In genomic region chr10:71765907-71766716, GRCh38 we compare ENCODE assay signal across 10 cellular contexts. TPM values are rescaled to one million over a fixed set of nuclear protein-coding genes. Genes with fewer than 3 reads are reported as not detected.
DNase-seq lines count a peak whose midpoint lies in the region; ATAC-seq lines count a peak whose summit lies in the region.
"Had no signal": no experiment of that assay in that cellular context is flagged by ENCODE, and none has a peak within 500 bp of the region (broad histone marks: within the 10 kb centered on the region; RNA-seq: fewer than 3 reads in every experiment).

No MANE protein-coding gene starts in this region.

- no peaks in the 10 kb centered on the region for H3K9me3 Mint-ChIP-seq in IgD-negative memory B cell
- H3K9me3 Mint-ChIP-seq in activated naive CD8-positive, alpha-beta T cell treated with anti-CD3 and anti-CD28 coated beads, Interleukin-2, amount 10 ng/mL, durations not matched to agents 7 days and 5 days = no peaks in the 10 kb centered on the region
- H3K9me3 Mint-ChIP-seq in stimulated activated effector memory CD8-positive, alpha-beta T cell treated with anti-CD3 and anti-CD28 coated beads, Interleukin-12 subunit alpha, Interleukin-12 subunit beta, amount 100 ng/mL, for 72 hours = no peaks in the 10 kb centered on the region

- H3K27ac ChIP-seq in layer of hippocampus (ENCODE audit: low read depth, low read length) = peak overlapping the region; percentile 65

- peak overlapping the region; percentile 76 to 99 (median 92) for H3K27ac Mint-ChIP-seq in IgD-negative memory B cell
- peak overlapping the region; percentile 83 for H3K27ac Mint-ChIP-seq in activated naive CD8-positive, alpha-beta T cell treated with anti-CD3 and anti-CD28 coated beads, Interleukin-2, amount 10 ng/mL, durations not matched to agents 7 days and 5 days
- H3K27ac Mint-ChIP-seq in stimulated activated effector memory CD8-positive, alpha-beta T cell treated with anti-CD3 and anti-CD28 coated beads, Interleukin-12 subunit alpha, Interleukin-12 subunit beta, amount 100 ng/mL, for 72 hours = peak overlapping the region; percentile 95

- H3K27me3 Mint-ChIP-seq in IgD-negative memory B cell = no peaks in the 10 kb centered on the region
- H3K27me3 Mint-ChIP-seq in activated naive CD8-positive, alpha-beta T cell treated with anti-CD3 and anti-CD28 coated beads, Interleukin-2, amount 10 ng/mL, durations not matched to agents 7 days and 5 days = no peaks in the 10 kb centered on the region

- no peak for ATAC-seq in activated naive CD8-positive, alpha-beta T cell treated with anti-CD3 and anti-CD28 coated beads, Interleukin-2, amount 10 ng/mL, durations not matched to agents 7 days and 5 days (ENCODE audit: low read depth)
- no peak for ATAC-seq in stimulated activated effector memory CD8-positive, alpha-beta T cell treated with anti-CD3 and anti-CD28 coated beads, Interleukin-12 subunit alpha, Interleukin-12 subunit beta, amount 100 ng/mL, for 72 hours
- ATAC-seq in HG03097 (IDR thresholded peaks at IDR 0.05; ENCODE audit: low FRiP score, unreplicated experiment) = no peak

- POLR2A ChIA-PET in activated naive CD8-positive, alpha-beta T cell treated with anti-CD3 and anti-CD28 coated beads, Interleukin-2, amount 10 ng/mL, durations not matched to agents 7 days and 5 days (lab: Charles Lee) = interaction anchor here (0.8 to 15.2 kb wide), 5 partner anchors 7 to 39 kb away, joined by 3 to 341 read pairs (median 4); partner anchors contain the start of gene VSIR

- H3K4me3 Mint-ChIP-seq in IgD-negative memory B cell = peak overlapping the region in 1 of 4 donors; percentile 91
- H3K4me3 Mint-ChIP-seq in activated naive CD8-positive, alpha-beta T cell treated with anti-CD3 and anti-CD28 coated beads, Interleukin-2, amount 10 ng/mL, durations not matched to agents 7 days and 5 days = no peak overlapping the region
- peak overlapping the region; percentile 89 for H3K4me3 Mint-ChIP-seq in stimulated activated effector memory CD8-positive, alpha-beta T cell treated with anti-CD3 and anti-CD28 coated beads, Interleukin-12 subunit alpha, Interleukin-12 subunit beta, amount 100 ng/mL, for 72 hours

- peaks cover 27 to 55% (median 45%) of the 10 kb centered on the region in 3 donors for H3K4me1 Mint-ChIP-seq in IgD-negative memory B cell
- H3K4me1 Mint-ChIP-seq in activated naive CD8-positive, alpha-beta T cell treated with anti-CD3 and anti-CD28 coated beads, Interleukin-2, amount 10 ng/mL, durations not matched to agents 7 days and 5 days = peaks cover 72% of the 10 kb centered on the region
- H3K4me1 Mint-ChIP-seq in stimulated activated effector memory CD8-positive, alpha-beta T cell treated with anti-CD3 and anti-CD28 coated beads, Interleukin-12 subunit alpha, Interleukin-12 subunit beta, amount 100 ng/mL, for 72 hours = peaks cover 89% of the 10 kb centered on the region

- no peak for DNase-seq in activated naive CD8-positive, alpha-beta T cell treated with anti-CD3 and anti-CD28 coated beads, Interleukin-2, amount 10 ng/mL, durations not matched to agents 7 days and 5 days
- no peak for DNase-seq in stimulated activated effector memory CD8-positive, alpha-beta T cell treated with anti-CD3 and anti-CD28 coated beads, Interleukin-12 subunit alpha, Interleukin-12 subunit beta, amount 100 ng/mL, for 72 hours (ENCODE audit: low spot score in 2 of 2)
- DNase-seq in iPS-NIHi7 (ENCODE audit: extremely low spot score) (no peak), NCI-H2171 (lab: John Stamatoyannopoulos, UW) (no peak), 8988T (no peak)
- DNase-seq: MM.1S had no signal

- no peaks in the 10 kb centered on the region for H3K27me3 ChIP-seq in layer of hippocampus (ENCODE audit: control insufficient read depth, insufficient read depth, low read length)

- peaks cover 10% of the 10 kb centered on the region for H3K36me3 Mint-ChIP-seq in IgD-negative memory B cell
- peaks cover 39% of the 10 kb centered on the region for H3K36me3 Mint-ChIP-seq in activated naive CD8-positive, alpha-beta T cell treated with anti-CD3 and anti-CD28 coated beads, Interleukin-2, amount 10 ng/mL, durations not matched to agents 7 days and 5 days
- peaks cover 66% of the 10 kb centered on the region for H3K36me3 Mint-ChIP-seq in stimulated activated effector memory CD8-positive, alpha-beta T cell treated with anti-CD3 and anti-CD28 coated beads, Interleukin-12 subunit alpha, Interleukin-12 subunit beta, amount 100 ng/mL, for 72 hours

RNA-seq across cellular contexts. Expression of gene VSIR, which starts 7.2 kb away (rescaled TPM):
- 73.6 TPM for polyA plus RNA-seq in IgD-negative memory B cell
- total RNA-seq in activated naive CD8-positive, alpha-beta T cell treated with anti-CD3 and anti-CD28 coated beads, Interleukin-2, amount 10 ng/mL, durations not matched to agents 7 days and 5 days = 100 to 1,000 TPM; 124 to 125 TPM

RNA-seq across cellular contexts. Expression of gene C10orf105, which starts 46.5 kb away (rescaled TPM):
- not detected for polyA plus RNA-seq in IgD-negative memory B cell
- under 1 TPM; 0.17 to 0.30 TPM for total RNA-seq in activated naive CD8-positive, alpha-beta T cell treated with anti-CD3 and anti-CD28 coated beads, Interleukin-2, amount 10 ng/mL, durations not matched to agents 7 days and 5 days
- total RNA-seq: kidney epithelial cell had no signal
